Comparison of ENCODE assay signal across 23 cellular contexts in the genomic region with DNA sequence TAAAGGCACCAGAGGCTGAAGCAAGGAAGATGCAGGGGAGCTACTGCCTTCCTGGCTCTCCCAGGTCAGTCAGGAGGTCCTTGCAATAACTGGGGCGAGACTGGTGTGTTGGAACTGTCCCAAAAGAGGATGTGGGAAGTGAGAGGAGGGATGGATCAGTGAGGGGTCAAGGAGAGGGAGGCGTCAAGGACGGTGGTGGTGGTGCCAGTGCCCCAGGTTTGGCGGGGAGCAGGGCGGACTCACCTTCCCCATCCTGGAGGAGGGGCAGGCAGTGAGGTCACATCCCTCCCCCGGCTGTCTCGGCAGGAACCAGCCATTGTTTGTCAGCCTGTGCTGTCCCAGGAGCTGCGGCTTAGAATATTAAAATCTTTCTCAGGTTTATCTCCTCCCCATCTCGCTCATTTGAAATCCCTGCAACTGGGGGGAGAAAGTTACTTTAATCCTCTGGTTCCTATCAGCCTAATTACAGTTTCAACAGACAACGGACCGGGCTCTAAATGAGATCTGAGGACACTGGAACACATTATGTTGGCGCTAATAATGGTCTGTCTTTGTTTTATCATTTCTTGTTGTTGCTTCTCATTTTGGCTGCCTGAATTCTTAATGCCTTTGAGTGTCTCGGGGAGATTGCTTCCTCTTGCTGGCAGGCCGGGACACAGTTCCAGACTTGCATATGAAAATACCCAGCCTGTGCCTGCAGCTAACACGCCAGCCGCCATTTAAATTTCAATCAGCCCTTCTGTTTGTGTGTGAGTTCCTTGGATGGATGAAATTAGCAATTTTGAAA.
DNase-seq lines count a peak whose midpoint lies in the region; ATAC-seq and TF ChIP-seq lines count a peak whose summit lies in the region.
"Had no signal": no experiment of that assay in that cellular context is flagged by ENCODE, and none has a peak within 500 bp of the region (broad histone marks: within the 10 kb centered on the region; RNA-seq: fewer than 3 reads in every experiment).

No MANE protein-coding gene starts in this region.

- H3K27me3 ChIP-seq in H7 (ENCODE audit: control insufficient read depth, insufficient read depth, low read length) (no peaks in the 10 kb centered on the region), SK-N-SH (ENCODE audit: insufficient read depth) (no peaks in the 10 kb centered on the region), parathyroid adenoma (ENCODE audit: control insufficient read depth, insufficient read depth, low read length) (no peaks in the 10 kb centered on the region)
- H3K27me3 ChIP-seq: cardiac muscle cell, pancreas, vagina had no signal

- no peak overlapping the region for H3K4me2 ChIP-seq in SK-N-SH
- H3K4me2 ChIP-seq in parathyroid adenoma (ENCODE audit: low read length) = no peak overlapping the region

- H3K4me1 ChIP-seq in SK-N-SH (ENCODE audit: control insufficient read depth in 1 of 2, insufficient read depth in 2 of 2, low read depth in 1 of 2, low read length in 1 of 2) = peaks cover 0 to 23% of the 10 kb centered on the region in 2 experiments; a peak in 2 of 4 replicates
- H3K4me1 ChIP-seq in parathyroid adenoma = peaks cover 6% of the 10 kb centered on the region
- H3K4me1 ChIP-seq: HAP-1, vagina had no signal

- H3K79me2 ChIP-seq in SK-N-SH (ENCODE audit: insufficient read depth) (no peaks in the 10 kb centered on the region), parathyroid adenoma (no peaks in the 10 kb centered on the region)

- no peaks in the 10 kb centered on the region for H3K36me3 ChIP-seq in H7 (replicated peaks; ENCODE audit: control insufficient read depth, insufficient read depth, low read length)
- no peaks in the 10 kb centered on the region for H3K36me3 ChIP-seq in SK-N-SH (replicated peaks in 1 of 2; ENCODE audit: control insufficient read depth in 1 of 2, insufficient read depth in 2 of 2, low read length in 1 of 2)
- H3K36me3 ChIP-seq in parathyroid adenoma (ENCODE audit: control insufficient read depth, insufficient read depth, low read length) = no peaks in the 10 kb centered on the region
- H3K36me3 ChIP-seq: cardiac muscle cell, HAP-1, pancreas, vagina had no signal

- no peak overlapping the region for H3K4me3 ChIP-seq in H7 (ENCODE audit: insufficient read depth, low read depth, low read length)
- no peak overlapping the region for H3K4me3 ChIP-seq in SK-N-SH (ENCODE audit: low read depth in 2 of 2, low read length in 1 of 2)
- H3K4me3 ChIP-seq in parathyroid adenoma (ENCODE audit: low read depth, low read length) = no peak overlapping the region
- H3K4me3 ChIP-seq: cardiac muscle cell, HAP-1, lung, pancreas, SK-N-MC, vagina had no signal

- no peak for ATAC-seq in HG03175 (IDR thresholded peaks at IDR 0.05; ENCODE audit: unreplicated experiment)
- ATAC-seq: activated CD8-positive, alpha-beta T cell treated with anti-CD3 and anti-CD28 coated beads, Interleukin-2, amount 10 ng/mL, durations not matched to agents 7 days and 5 days; pancreas had no signal

- peaks cover 3% of the 10 kb centered on the region; the same call in 1 of the 2 replicates for H3K9me3 ChIP-seq in SK-N-SH
- H3K9me3 ChIP-seq in parathyroid adenoma (ENCODE audit: control insufficient read depth, low read length) = no peaks in the 10 kb centered on the region
- H3K9me3 ChIP-seq: HAP-1, pancreas had no signal

- no peak for TF ChIP-seq CTCF in SK-N-SH (IDR thresholded peaks at IDR 0.05)
- TF ChIP-seq CTCF in parathyroid adenoma (IDR thresholded peaks at IDR 0.05) = no peak

- CTCF ChIA-PET in SK-N-SH (lab: Yijun Ruan, JAX) = interaction anchor here (0.6 to 0.7 kb wide), 2 partner anchors 55 to 117 kb away, joined by 3 read pairs; no protein-coding TSS in a partner anchor

- H2AFZ ChIP-seq in SK-N-SH (ENCODE audit: low read depth) (no peak overlapping the region), parathyroid adenoma (peak overlapping the region; percentile 64)

- no peaks in the 10 kb centered on the region for H3K9me2 ChIP-seq in SK-N-SH

- POLR2A ChIA-PET in SK-N-SH (lab: Yijun Ruan, JAX) = no interaction called here

- H3F3A ChIP-seq in SK-N-SH (replicated peaks; ENCODE audit: insufficient read depth) = no peaks in the 10 kb centered on the region

- H3K27ac ChIP-seq in SK-N-SH (ENCODE audit: low read depth in 2 of 2, low read length in 1 of 2) = peak overlapping the region in 1 of 2 experiments; percentile 75; a peak in 2 of 4 replicates
- H3K27ac ChIP-seq in parathyroid adenoma = no peak overlapping the region
- H3K27ac ChIP-seq: cardiac muscle cell, pancreas, SK-N-MC, vagina had no signal

- peak in 1 of 2 experiments; percentile 36; a peak in 1 of 4 replicates for TF ChIP-seq EP300 in SK-N-SH (IDR thresholded peaks at IDR 0.05; ENCODE audit: borderline replicate concordance in 1 of 2, low read depth in 1 of 2, low read length in 1 of 2)

- H4K20me1 ChIP-seq in SK-N-SH (ENCODE audit: insufficient read depth) = no peaks in the 10 kb centered on the region

- TF ChIP-seq RAD21 in SK-N-SH (IDR thresholded peaks at IDR 0.05; ENCODE audit: low read length) = no peak

- DNase-seq in H7 (peak; percentile 67), SK-N-SH (no peak), globus pallidus (ENCODE audit: low spot score) (peak; percentile 40), COLO829 (ENCODE audit: low spot score) (no peak), dedifferentiated amniotic fluid mesenchymal stem cell (ENCODE audit: extremely low spot score) (no peak)
- DNase-seq in NK-92 treated with Interleukin-12 subunit alpha and Interleukin-12 subunit beta, amount 100 ng/mL, for 24 hours (lab: John Stamatoyannopoulos, UW) = no peak
- DNase-seq: activated CD4-positive, CD25-positive, alpha-beta regulatory T cell; activated CD8-positive, alpha-beta T cell treated with anti-CD3 and anti-CD28 coated beads, Interleukin-2, amount 10 ng/mL, durations not matched to agents 7 days and 5 days; activated naive CD4-positive, alpha-beta T cell; EL; MM.1S; naive B cell; NCI-H146; NCI-H510A treated with DMSO at 0.1 percent for 48 hours; stimulated activated CD4-positive, alpha-beta T cell treated with anti-CD3 and anti-CD28 coated beads, Interleukin-1b, Interleukin-23, amount 100 ng/mL, for 48 hours had no signal

- H3K9ac ChIP-seq in SK-N-SH (no peak overlapping the region), parathyroid adenoma (no peak overlapping the region)

- 84% methylated on average over 16 of the region's 16 CpGs for WGBS in SK-N-SH (ENCODE audit: low lambda C conversion rate)

TF ChIP-seq in SK-N-SH, 30 proteins besides CTCF, POLR2A, EP300 and RAD21:
- TF ChIP-seq, protein P1, sequence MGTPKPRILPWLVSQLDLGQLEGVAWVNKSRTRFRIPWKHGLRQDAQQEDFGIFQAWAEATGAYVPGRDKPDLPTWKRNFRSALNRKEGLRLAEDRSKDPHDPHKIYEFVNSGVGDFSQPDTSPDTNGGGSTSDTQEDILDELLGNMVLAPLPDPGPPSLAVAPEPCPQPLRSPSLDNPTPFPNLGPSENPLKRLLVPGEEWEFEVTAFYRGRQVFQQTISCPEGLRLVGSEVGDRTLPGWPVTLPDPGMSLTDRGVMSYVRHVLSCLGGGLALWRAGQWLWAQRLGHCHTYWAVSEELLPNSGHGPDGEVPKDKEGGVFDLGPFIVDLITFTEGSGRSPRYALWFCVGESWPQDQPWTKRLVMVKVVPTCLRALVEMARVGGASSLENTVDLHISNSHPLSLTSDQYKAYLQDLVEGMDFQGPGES (IDR thresholded peaks at IDR 0.05; ENCODE audit: low read depth, low read length) = no peak
- peak; percentile 47 for TF ChIP-seq GATA2 (CRISPR knock-in tag; IDR thresholded peaks at IDR 0.05)

Comparison
In these comparisons a context has a peak if more than half of its experiments do, and no peak if none do; other contexts are left out.
1. DNase-seq: peak in H7 (single experiment) and globus pallidus (single experiment); none in SK-N-SH (single experiment), COLO829 (single experiment), dedifferentiated amniotic fluid mesenchymal stem cell (single experiment) and NK-92 treated with Interleukin-12 subunit alpha and Interleukin-12 subunit beta, amount 100 ng/mL, for 24 hours (single experiment).